In genomic region chr2:147428348-147428747, GRCh38 we compare ENCODE assay signal across 27 cellular contexts.
"Had no signal": no experiment of that assay in that cellular context is flagged by ENCODE, and none has a peak within 500 bp of the region (broad histone marks: within the 10 kb centered on the region; RNA-seq: fewer than 3 reads in every experiment).

No MANE protein-coding gene starts in this region.

- DNase-seq: dermis blood vessel endothelial cell; effector memory CD8-positive, alpha-beta T cell; erythroblast; foreskin keratinocyte; heart left ventricle; kidney; natural killer cell; occipital lobe; ovary; posterior cingulate gyrus; psoas muscle; right cardiac atrium; sigmoid colon; stimulated activated CD4-positive, alpha-beta T cell treated with anti-CD3 and anti-CD28 coated beads, Interleukin-2, amount 100 ng/mL, for 24 hours; stimulated activated CD4-positive, alpha-beta T cell treated with anti-CD3 and anti-CD28 coated beads, Interleukin-4, amount 100 ng/mL, for 24 hours; stimulated activated naive CD4-positive, alpha-beta T cell treated with Interleukin-2 at 50 U/mL for 16 hours; stomach; thyroid gland; trophoblast cell had no signal

- ATAC-seq: effector memory CD8-positive, alpha-beta T cell; gastroesophageal sphincter; heart left ventricle; left lobe of liver; natural killer cell; psoas muscle; right cardiac atrium; stimulated activated effector memory CD8-positive, alpha-beta T cell treated with anti-CD3 and anti-CD28 coated beads, Interleukin-12 subunit alpha, Interleukin-12 subunit beta, amount 100 ng/mL, for 72 hours had no signal

- H3K4me3 ChIP-seq: gastroesophageal sphincter, heart left ventricle, hepatocyte, lung, ovary, psoas muscle, sigmoid colon, stomach, thyroid gland, vagina had no signal

- H3K9me3 Mint-ChIP-seq: memory B cell; natural killer cell; stimulated activated effector memory CD8-positive, alpha-beta T cell treated with anti-CD3 and anti-CD28 coated beads, Interleukin-12 subunit alpha, Interleukin-12 subunit beta, amount 100 ng/mL, for 72 hours had no signal

- H3K9me3 ChIP-seq: gastroesophageal sphincter, heart left ventricle, ovary, psoas muscle, sigmoid colon, stomach, thyroid gland, vagina had no signal

- H3K36me3 Mint-ChIP-seq: memory B cell; natural killer cell; stimulated activated effector memory CD8-positive, alpha-beta T cell treated with anti-CD3 and anti-CD28 coated beads, Interleukin-12 subunit alpha, Interleukin-12 subunit beta, amount 100 ng/mL, for 72 hours had no signal

- H3K36me3 ChIP-seq: gastroesophageal sphincter, heart left ventricle, ovary, sigmoid colon, stomach, thyroid gland, vagina had no signal

- H3K4me2 ChIP-seq: hepatocyte had no signal

- H2AFZ ChIP-seq: hepatocyte had no signal

- H3K27me3 Mint-ChIP-seq: effector memory CD8-positive, alpha-beta T cell; memory B cell had no signal

- H3K27me3 ChIP-seq: foreskin keratinocyte, gastroesophageal sphincter, heart left ventricle, hepatocyte, ovary, sigmoid colon, stomach, thyroid gland, vagina had no signal

- H3K4me1 Mint-ChIP-seq: memory B cell; stimulated activated effector memory CD8-positive, alpha-beta T cell treated with anti-CD3 and anti-CD28 coated beads, Interleukin-12 subunit alpha, Interleukin-12 subunit beta, amount 100 ng/mL, for 72 hours had no signal

- H3K4me1 ChIP-seq: foreskin keratinocyte, thyroid gland, vagina had no signal

- H3K27ac Mint-ChIP-seq: effector memory CD8-positive, alpha-beta T cell; memory B cell; natural killer cell; stimulated activated effector memory CD8-positive, alpha-beta T cell treated with anti-CD3 and anti-CD28 coated beads, Interleukin-12 subunit alpha, Interleukin-12 subunit beta, amount 100 ng/mL, for 72 hours had no signal

- H3K27ac ChIP-seq: foreskin keratinocyte, gastroesophageal sphincter, heart left ventricle, hepatocyte, ovary, psoas muscle, sigmoid colon, stomach, thyroid gland, vagina had no signal

- H3K4me3 Mint-ChIP-seq: effector memory CD8-positive, alpha-beta T cell; memory B cell; natural killer cell; stimulated activated effector memory CD8-positive, alpha-beta T cell treated with anti-CD3 and anti-CD28 coated beads, Interleukin-12 subunit alpha, Interleukin-12 subunit beta, amount 100 ng/mL, for 72 hours had no signal

- H3K79me2 ChIP-seq: hepatocyte had no signal

- FAIRE-seq: endometrium, kidney had no signal
